Comparison of ENCODE assay signal across 8 cellular contexts in genomic region chr12:53352331-53353258, GRCh38. TPM values are rescaled to one million over a fixed set of nuclear protein-coding genes. Genes with fewer than 3 reads are reported as not detected.
DNase-seq lines count a peak whose midpoint lies in the region; ATAC-seq and TF ChIP-seq lines count a peak whose summit lies in the region.

No MANE protein-coding gene starts in this region.

- peaks cover 6% of the 10 kb centered on the region for H3K4me1 Mint-ChIP-seq in CD8-positive, alpha-beta T cell (ENCODE audit: low read depth)
- H3K4me1 Mint-ChIP-seq in activated T-helper 1 cell treated with anti-CD3 and anti-CD28 coated beads, Interleukin-12 subunit alpha, Interleukin-12 subunit beta, Interleukin-2, Interleukin-4 antibody, amounts not matched to agents 30 ng/mL and 10 ng/mL and 1 ng/mL, durations not matched to agents 14 hours and 24 hours and 36 hours (ENCODE audit: low read depth), result peaks cover 10% of the 10 kb centered on the region

- no peaks in the 10 kb centered on the region for H3K36me3 ChIP-seq in CD8-positive, alpha-beta T cell (ENCODE audit: insufficient read depth, low read length)
- H3K36me3 ChIP-seq in MM.1S (replicated peaks; ENCODE audit: insufficient read depth, low read length) (no peaks in the 10 kb centered on the region), RWPE2 (ENCODE audit: low read depth) (no peaks in the 10 kb centered on the region), neuronal stem cell (replicated peaks in 1 of 2; ENCODE audit: control insufficient read depth in 2 of 2, insufficient read depth in 2 of 2, low read length in 2 of 2) (no peaks in the 10 kb centered on the region)

- H4K91ac ChIP-seq in neuronal stem cell (ENCODE audit: low read depth, low read length, poor library complexity), result no peak overlapping the region

- peak overlapping the region; percentile 8 for H3K18ac ChIP-seq in neuronal stem cell (ENCODE audit: low read length)

- no peaks in the 10 kb centered on the region for H3K36me3 Mint-ChIP-seq in CD8-positive, alpha-beta T cell
- H3K36me3 Mint-ChIP-seq in activated T-helper 1 cell treated with anti-CD3 and anti-CD28 coated beads, Interleukin-12 subunit alpha, Interleukin-12 subunit beta, Interleukin-2, Interleukin-4 antibody, amounts not matched to agents 30 ng/mL and 10 ng/mL and 1 ng/mL, durations not matched to agents 14 hours and 24 hours and 36 hours (ENCODE audit: low read depth), result no peaks in the 10 kb centered on the region

- no peak overlapping the region for H3K23ac ChIP-seq in neuronal stem cell (ENCODE audit: low read depth, low read length, poor library complexity)

- H2BK12ac ChIP-seq in neuronal stem cell (ENCODE audit: low read length), result no peak overlapping the region

- no peak overlapping the region for H3K4me3 ChIP-seq in CD8-positive, alpha-beta T cell (ENCODE audit: low read depth, low read length)
- H3K4me3 ChIP-seq in MM.1S (ENCODE audit: low read length) (no peak overlapping the region), RWPE2 (ENCODE audit: severe bottlenecking) (no peak overlapping the region), neuronal stem cell (ENCODE audit: low read length in 2 of 2) (no peak overlapping the region)

- H3K27me3 ChIP-seq in CD8-positive, alpha-beta T cell (ENCODE audit: insufficient read depth, low read length), result no peaks in the 10 kb centered on the region
- H3K27me3 ChIP-seq in MM.1S (replicated peaks; ENCODE audit: insufficient read depth, low read length), result no peaks in the 10 kb centered on the region
- no peaks in the 10 kb centered on the region for H3K27me3 ChIP-seq in RWPE2 (ENCODE audit: insufficient read depth, poor library complexity, severe bottlenecking)
- H3K27me3 ChIP-seq in neuronal stem cell (ENCODE audit: control insufficient read depth in 3 of 3, insufficient read depth in 3 of 3, low read depth in 1 of 3, low read length in 3 of 3), result no peaks in the 10 kb centered on the region

- H3K27ac ChIP-seq in CD8-positive, alpha-beta T cell (ENCODE audit: low read depth, low read length), result no peak overlapping the region
- H3K27ac ChIP-seq in MM.1S (ENCODE audit: low read length) (no peak overlapping the region), RWPE2 (ENCODE audit: poor library complexity, severe bottlenecking) (no peak overlapping the region), neuronal stem cell (replicated peaks; ENCODE audit: low read length) (no peak overlapping the region)

- H3K79me2 ChIP-seq in MM.1S (ENCODE audit: low read length), result no peaks in the 10 kb centered on the region

- no peak overlapping the region for H2BK5ac ChIP-seq in neuronal stem cell (ENCODE audit: low read length)

- no peaks in the 10 kb centered on the region for H3F3A ChIP-seq in MM.1S (ENCODE audit: insufficient read depth, low read length)

- H3K4me1 ChIP-seq in CD8-positive, alpha-beta T cell (ENCODE audit: insufficient read depth, low read length), result no peaks in the 10 kb centered on the region
- no peaks in the 10 kb centered on the region for H3K4me1 ChIP-seq in MM.1S (ENCODE audit: low read length)
- no peaks in the 10 kb centered on the region for H3K4me1 ChIP-seq in RWPE2 (ENCODE audit: insufficient read depth, poor library complexity, severe bottlenecking)
- H3K4me1 ChIP-seq in neuronal stem cell (ENCODE audit: control insufficient read depth in 2 of 2, insufficient read depth in 1 of 2, low read depth in 1 of 2, low read length in 2 of 2), result no peaks in the 10 kb centered on the region

- H3K9me3 ChIP-seq in CD8-positive, alpha-beta T cell (ENCODE audit: low read length), result no peaks in the 10 kb centered on the region
- H3K9me3 ChIP-seq in MM.1S (replicated peaks; ENCODE audit: insufficient read depth, low read length), result no peaks in the 10 kb centered on the region
- H3K9me3 ChIP-seq in RWPE2 (ENCODE audit: severe bottlenecking), result no peaks in the 10 kb centered on the region
- no peaks in the 10 kb centered on the region for H3K9me3 ChIP-seq in neuronal stem cell (replicated peaks in 1 of 2; ENCODE audit: control insufficient read depth in 2 of 2, insufficient read depth in 1 of 2, low read depth in 1 of 2, low read length in 2 of 2)

- no peaks in the 10 kb centered on the region for H3K9me3 Mint-ChIP-seq in CD8-positive, alpha-beta T cell
- no peaks in the 10 kb centered on the region for H3K9me3 Mint-ChIP-seq in activated T-helper 1 cell treated with anti-CD3 and anti-CD28 coated beads, Interleukin-12 subunit alpha, Interleukin-12 subunit beta, Interleukin-2, Interleukin-4 antibody, amounts not matched to agents 30 ng/mL and 10 ng/mL and 1 ng/mL, durations not matched to agents 14 hours and 24 hours and 36 hours

- H3K9ac ChIP-seq in MM.1S (ENCODE audit: low read length) (no peak overlapping the region), neuronal stem cell (ENCODE audit: low read depth, low read length, poor library complexity) (no peak overlapping the region)

- H3K27ac Mint-ChIP-seq in CD8-positive, alpha-beta T cell, result peak overlapping the region; percentile 8
- peak overlapping the region; percentile 47 for H3K27ac Mint-ChIP-seq in activated T-helper 1 cell treated with anti-CD3 and anti-CD28 coated beads, Interleukin-12 subunit alpha, Interleukin-12 subunit beta, Interleukin-2, Interleukin-4 antibody, amounts not matched to agents 30 ng/mL and 10 ng/mL and 1 ng/mL, durations not matched to agents 14 hours and 24 hours and 36 hours

- no CpG with 5 or more reads among the region's 22 CpGs for WGBS in neuronal stem cell (ENCODE audit: extremely low coverage in 2 of 2, insufficient read length in 2 of 2, insufficient replicate concordance in 1 of 2), 2 donors

- no peak overlapping the region for H3K14ac ChIP-seq in neuronal stem cell (ENCODE audit: low read length)

- H3K27me3 Mint-ChIP-seq in CD8-positive, alpha-beta T cell (ENCODE audit: low read depth), result no peaks in the 10 kb centered on the region
- no peaks in the 10 kb centered on the region for H3K27me3 Mint-ChIP-seq in activated T-helper 1 cell treated with anti-CD3 and anti-CD28 coated beads, Interleukin-12 subunit alpha, Interleukin-12 subunit beta, Interleukin-2, Interleukin-4 antibody, amounts not matched to agents 30 ng/mL and 10 ng/mL and 1 ng/mL, durations not matched to agents 14 hours and 24 hours and 36 hours (ENCODE audit: insufficient read depth)

- H3K4me3 Mint-ChIP-seq in CD8-positive, alpha-beta T cell, result no peak overlapping the region
- H3K4me3 Mint-ChIP-seq in activated T-helper 1 cell treated with anti-CD3 and anti-CD28 coated beads, Interleukin-12 subunit alpha, Interleukin-12 subunit beta, Interleukin-2, Interleukin-4 antibody, amounts not matched to agents 30 ng/mL and 10 ng/mL and 1 ng/mL, durations not matched to agents 14 hours and 24 hours and 36 hours, result no peak overlapping the region

- H2AFZ ChIP-seq in MM.1S (ENCODE audit: low read length) (peak overlapping the region; percentile 43), neuronal stem cell (ENCODE audit: low read length) (peak overlapping the region; percentile 47)

- H4K8ac ChIP-seq in neuronal stem cell (ENCODE audit: low read depth, low read length), result no peak overlapping the region

- intact Hi-C loops in CD8-positive, alpha-beta T cell (cut with DNase I, micrococcal nuclease), result loop anchor here (1.0 to 2.0 kb wide), 4 partner anchors 28 to 156 kb away; no protein-coding TSS in a partner anchor
- intact Hi-C loops in activated T-helper 1 cell treated with anti-CD3 and anti-CD28 coated beads, Interleukin-12 subunit alpha, Interleukin-12 subunit beta, Interleukin-2, Interleukin-4 antibody, amounts not matched to agents 30 ng/mL and 10 ng/mL and 1 ng/mL, durations not matched to agents 14 hours and 24 hours and 36 hours (cut with micrococcal nuclease), result loop anchor here (1.0 kb wide), 5 partner anchors 30 to 156 kb away; partner anchors contain the start of gene PRR13

- no peak overlapping the region for H3K4ac ChIP-seq in neuronal stem cell (ENCODE audit: low read length)

- H4K20me1 ChIP-seq in MM.1S (ENCODE audit: insufficient read depth, low read length), result no peaks in the 10 kb centered on the region

- CTCF ChIA-PET in CD8-positive, alpha-beta T cell (lab: Charles Lee), result interaction anchor here (0.6 to 10.3 kb wide), 57 partner anchors 8 to 286 kb away, joined by 3 to 255 read pairs (median 5); partner anchors contain the start of genes AAAS, AMHR2, NPFF and PFDN5

- TF ChIP-seq CTCF in CD8-positive, alpha-beta T cell (IDR thresholded peaks at IDR 0.05), result peak; percentile 75
- TF ChIP-seq CTCF in MM.1S (IDR thresholded peaks at IDR 0.05; ENCODE audit: low read length), result peak; percentile 82
- TF ChIP-seq CTCF in RWPE2 (IDR thresholded peaks at IDR 0.05; ENCODE audit: poor library complexity, severe bottlenecking), result peak; percentile 89

- no peak overlapping the region for H2AK5ac ChIP-seq in neuronal stem cell (ENCODE audit: low read depth, low read length)

- DNase-seq in CD8-positive, alpha-beta T cell, result peak; percentile 67 to 90 (median 82)
- DNase-seq in MM.1S (peak; percentile 89), RWPE2 (ENCODE audit: low spot score) (no peak), fibroblast of the conjunctiva (ENCODE audit: low read depth) (peak; percentile 81), neuronal stem cell (ENCODE audit: low spot score) (peak; percentile 89), superior temporal gyrus (ENCODE audit: extremely low spot score) (peak; percentile 97)
- DNase-seq in activated T-helper 1 cell treated with anti-CD3 and anti-CD28 coated beads, Interleukin-12 subunit alpha, Interleukin-12 subunit beta, Interleukin-2, Interleukin-4 antibody, amounts not matched to agents 30 ng/mL and 10 ng/mL and 1 ng/mL, durations not matched to agents 14 hours and 24 hours and 36 hours (ENCODE audit: low spot score), result peak; percentile 78

- POLR2A ChIA-PET in CD8-positive, alpha-beta T cell (lab: Charles Lee), result interaction anchor here (1.2 to 1.5 kb wide), 4 partner anchors 25 to 68 kb away, joined by 3 to 7 read pairs (median 4); no protein-coding TSS in a partner anchor

- H3K79me1 ChIP-seq in neuronal stem cell (ENCODE audit: low read depth, low read length), result no peaks in the 10 kb centered on the region

- H3K4me2 ChIP-seq in MM.1S (ENCODE audit: low read depth, low read length) (peak overlapping the region; percentile 23; the same call in 1 of the 2 replicates), neuronal stem cell (ENCODE audit: insufficient read depth, low read length, poor library complexity, severe bottlenecking) (no peak overlapping the region)

- no peaks in the 10 kb centered on the region for H3K9me2 ChIP-seq in MM.1S (replicated peaks; ENCODE audit: insufficient read depth, low read length)

- ATAC-seq in CD8-positive, alpha-beta T cell, result peak; percentile 100
- peak; percentile 85 for ATAC-seq in GM21515 (IDR thresholded peaks at IDR 0.05; ENCODE audit: unreplicated experiment)
- peak; percentile 97 for ATAC-seq in RWPE2 (ENCODE audit: low read depth)

- no peak overlapping the region for H2BK120ac ChIP-seq in neuronal stem cell (ENCODE audit: low read depth, low read length)

- H2BK15ac ChIP-seq in neuronal stem cell (ENCODE audit: low read length), result no peak overlapping the region

RNA-seq across cellular contexts. Expression of gene SP7, which starts 16.4 kb away (rescaled TPM):
- not detected for total RNA-seq in CD8-positive, alpha-beta T cell
- total RNA-seq in activated T-helper 1 cell treated with anti-CD3 and anti-CD28 coated beads, Interleukin-12 subunit alpha, Interleukin-12 subunit beta, Interleukin-2, Interleukin-4 antibody, amounts not matched to agents 30 ng/mL and 10 ng/mL and 1 ng/mL, durations not matched to agents 14 hours and 24 hours and 36 hours, result not detected in 2 replicates
- polyA plus RNA-seq in neuronal stem cell (2013, experiment 1 of 2), result 0.22 TPM
- 0.35 TPM for polyA plus RNA-seq in neuronal stem cell (2013, experiment 2 of 2)

RNA-seq across cellular contexts. Expression of gene SP1, which starts 27.4 kb away (rescaled TPM):
- 10 to 100 TPM; 33.5 to 33.8 TPM for total RNA-seq in CD8-positive, alpha-beta T cell
- total RNA-seq in activated T-helper 1 cell treated with anti-CD3 and anti-CD28 coated beads, Interleukin-12 subunit alpha, Interleukin-12 subunit beta, Interleukin-2, Interleukin-4 antibody, amounts not matched to agents 30 ng/mL and 10 ng/mL and 1 ng/mL, durations not matched to agents 14 hours and 24 hours and 36 hours, result 65.6 and 66.0 TPM in 2 replicates
- polyA plus RNA-seq in neuronal stem cell (2013, experiment 1 of 2), result 27.3 TPM
- polyA plus RNA-seq in neuronal stem cell (2013, experiment 2 of 2), result 27.4 TPM

RNA-seq across cellular contexts. Expression of gene AAAS, which starts 31.2 kb away (rescaled TPM):
- total RNA-seq in CD8-positive, alpha-beta T cell, result 10 to 100 TPM; 17.0 to 21.5 TPM
- 81.4 and 85.7 TPM in 2 replicates for total RNA-seq in activated T-helper 1 cell treated with anti-CD3 and anti-CD28 coated beads, Interleukin-12 subunit alpha, Interleukin-12 subunit beta, Interleukin-2, Interleukin-4 antibody, amounts not matched to agents 30 ng/mL and 10 ng/mL and 1 ng/mL, durations not matched to agents 14 hours and 24 hours and 36 hours
- polyA plus RNA-seq in neuronal stem cell (2013, experiment 1 of 2), result 66.1 TPM
- polyA plus RNA-seq in neuronal stem cell (2013, experiment 2 of 2), result 65.0 TPM

RNA-seq across cellular contexts. Expression of gene MYG1, which starts 53.1 kb away (rescaled TPM):
- 10 to 100 TPM; 24.2 to 31.4 TPM for total RNA-seq in CD8-positive, alpha-beta T cell
- total RNA-seq in activated T-helper 1 cell treated with anti-CD3 and anti-CD28 coated beads, Interleukin-12 subunit alpha, Interleukin-12 subunit beta, Interleukin-2, Interleukin-4 antibody, amounts not matched to agents 30 ng/mL and 10 ng/mL and 1 ng/mL, durations not matched to agents 14 hours and 24 hours and 36 hours, result 107 and 111 TPM in 2 replicates
- polyA plus RNA-seq in neuronal stem cell (2013, experiment 1 of 2), result 74.0 TPM
- 71.1 TPM for polyA plus RNA-seq in neuronal stem cell (2013, experiment 2 of 2)

RNA-seq across cellular contexts. Expression of gene PFDN5, which starts 57.3 kb away (rescaled TPM):
- total RNA-seq in CD8-positive, alpha-beta T cell, result 100 to 1,000 TPM; 741 to 751 TPM
- total RNA-seq in activated T-helper 1 cell treated with anti-CD3 and anti-CD28 coated beads, Interleukin-12 subunit alpha, Interleukin-12 subunit beta, Interleukin-2, Interleukin-4 antibody, amounts not matched to agents 30 ng/mL and 10 ng/mL and 1 ng/mL, durations not matched to agents 14 hours and 24 hours and 36 hours, result 344 and 350 TPM in 2 replicates
- polyA plus RNA-seq in neuronal stem cell (2013, experiment 1 of 2), result 482 TPM
- polyA plus RNA-seq in neuronal stem cell (2013, experiment 2 of 2), result 474 TPM
